9 cellular contexts compared by ENCODE assay signal in genomic region chr2:74845991-74846390, GRCh38. TPM values are rescaled to one million over a fixed set of nuclear protein-coding genes. Genes with fewer than 3 reads are reported as not detected.
DNase-seq lines count a peak whose midpoint lies in the region; ATAC-seq and TF ChIP-seq lines count a peak whose summit lies in the region.
"Had no signal": no experiment of that assay in that cellular context is flagged by ENCODE, and none has a peak within 500 bp of the region (broad histone marks: within the 10 kb centered on the region; RNA-seq: fewer than 3 reads in every experiment).

No MANE protein-coding gene starts in this region.

- peak overlapping the region; percentile 95 for H3K27ac ChIP-seq in RWPE2 (ENCODE audit: poor library complexity, severe bottlenecking)
- H3K27ac ChIP-seq in hepatocyte: peak overlapping the region; percentile 95
- H3K27ac ChIP-seq in thymus (ENCODE audit: low read depth): peak overlapping the region; percentile 71
- no peak overlapping the region for H3K27ac ChIP-seq in CD8-positive, alpha-beta T cell (ENCODE audit: low read depth, low read length)

- H3K36me3 Mint-ChIP-seq in activated naive CD4-positive, alpha-beta T cell treated with anti-CD3 and anti-CD28 coated beads, Interleukin-2, amount 10 ng/mL, durations not matched to agents 7 days and 5 days: peaks cover 16% of the 10 kb centered on the region
- no peaks in the 10 kb centered on the region for H3K36me3 Mint-ChIP-seq in CD8-positive, alpha-beta T cell

- H3K4me3 ChIP-seq in RWPE2 (ENCODE audit: severe bottlenecking) (no peak overlapping the region), hepatocyte (no peak overlapping the region), thymus (ENCODE audit: low read length) (no peak overlapping the region)
- H3K4me3 ChIP-seq in CD8-positive, alpha-beta T cell (ENCODE audit: low read depth, low read length): no peak overlapping the region

- H3K4me1 ChIP-seq in RWPE2 (ENCODE audit: insufficient read depth, poor library complexity, severe bottlenecking) (peaks cover 92% of the 10 kb centered on the region), hepatocyte (ENCODE audit: insufficient read depth) (peaks cover 55% of the 10 kb centered on the region), thymus (ENCODE audit: control insufficient read depth, insufficient read depth, low read length) (peaks cover 32% of the 10 kb centered on the region)
- H3K4me1 ChIP-seq in CD8-positive, alpha-beta T cell (ENCODE audit: insufficient read depth, low read length): peaks cover 98% of the 10 kb centered on the region

- H3K27me3 ChIP-seq in RWPE2 (ENCODE audit: insufficient read depth, poor library complexity, severe bottlenecking): no peaks in the 10 kb centered on the region
- no peaks in the 10 kb centered on the region for H3K27me3 ChIP-seq in hepatocyte
- H3K27me3 ChIP-seq in thymus (ENCODE audit: control insufficient read depth, insufficient read depth): no peaks in the 10 kb centered on the region
- no peaks in the 10 kb centered on the region for H3K27me3 ChIP-seq in CD8-positive, alpha-beta T cell (ENCODE audit: insufficient read depth, low read length)

- H3K36me3 ChIP-seq in RWPE2 (ENCODE audit: low read depth): no peaks in the 10 kb centered on the region; the same call in 1 of the 2 replicates
- no peaks in the 10 kb centered on the region for H3K36me3 ChIP-seq in hepatocyte (replicated peaks; ENCODE audit: insufficient read depth, low read depth)
- no peaks in the 10 kb centered on the region for H3K36me3 ChIP-seq in thymus (ENCODE audit: control insufficient read depth, insufficient read depth)
- no peaks in the 10 kb centered on the region for H3K36me3 ChIP-seq in CD8-positive, alpha-beta T cell (ENCODE audit: insufficient read depth, low read length)

- peak overlapping the region; percentile 70 for H3K4me2 ChIP-seq in hepatocyte

- H3K4me3 Mint-ChIP-seq in activated naive CD4-positive, alpha-beta T cell treated with anti-CD3 and anti-CD28 coated beads, Interleukin-2, amount 10 ng/mL, durations not matched to agents 7 days and 5 days: no peak overlapping the region
- H3K4me3 Mint-ChIP-seq in CD8-positive, alpha-beta T cell: no peak overlapping the region

- H3K27me3 Mint-ChIP-seq in activated naive CD4-positive, alpha-beta T cell treated with anti-CD3 and anti-CD28 coated beads, Interleukin-2, amount 10 ng/mL, durations not matched to agents 7 days and 5 days: no peaks in the 10 kb centered on the region
- H3K27me3 Mint-ChIP-seq in CD8-positive, alpha-beta T cell (ENCODE audit: low read depth): no peaks in the 10 kb centered on the region

- WGBS in hepatocyte (ENCODE audit: low lambda C conversion rate, missing lambda C conversion rate): 74% methylated on average over 2 of the region's 2 CpGs
- WGBS in thymus: 86% methylated on average over 2 of the region's 2 CpGs

- POLR2A ChIA-PET in CD8-positive, alpha-beta T cell (lab: Charles Lee): no interaction called here

- peaks cover 58% of the 10 kb centered on the region for H3K79me2 ChIP-seq in hepatocyte

- no peaks in the 10 kb centered on the region for H3K9me2 ChIP-seq in hepatocyte (replicated peaks; ENCODE audit: insufficient read depth)

- TF ChIP-seq CTCF in RWPE2 (IDR thresholded peaks at IDR 0.05; ENCODE audit: poor library complexity, severe bottlenecking) (no peak), hepatocyte (IDR thresholded peaks at IDR 0.05; ENCODE audit: poor library complexity) (no peak)
- TF ChIP-seq CTCF in CD8-positive, alpha-beta T cell (IDR thresholded peaks at IDR 0.05): no peak

- CTCF ChIA-PET in activated naive CD4-positive, alpha-beta T cell treated with anti-CD3 and anti-CD28 coated beads, Interleukin-2, amount 10 ng/mL, durations not matched to agents 7 days and 5 days (lab: Charles Lee): interaction anchor here (1.1 kb wide), 1 partner anchor 130 kb away, joined by 3 read pairs; no protein-coding TSS in a partner anchor
- CTCF ChIA-PET in CD8-positive, alpha-beta T cell (lab: Charles Lee): interaction anchor here (1.1 kb wide), 1 partner anchor 9 kb away, joined by 4 read pairs; no protein-coding TSS in a partner anchor

- ATAC-seq in RWPE2 (ENCODE audit: low read depth): no peak
- ATAC-seq in CD8-positive, alpha-beta T cell: no peak

- no peaks in the 10 kb centered on the region for H4K20me1 ChIP-seq in hepatocyte (ENCODE audit: insufficient read depth, poor library complexity, severe bottlenecking)

- H3K4me1 Mint-ChIP-seq in activated naive CD4-positive, alpha-beta T cell treated with anti-CD3 and anti-CD28 coated beads, Interleukin-2, amount 10 ng/mL, durations not matched to agents 7 days and 5 days: peaks cover 97% of the 10 kb centered on the region
- H3K4me1 Mint-ChIP-seq in CD8-positive, alpha-beta T cell (ENCODE audit: low read depth): peaks cover 92% of the 10 kb centered on the region

- H3K9me3 ChIP-seq in RWPE2 (ENCODE audit: severe bottlenecking) (no peaks in the 10 kb centered on the region), hepatocyte (ENCODE audit: low read depth) (no peaks in the 10 kb centered on the region), thymus (ENCODE audit: control insufficient read depth) (no peaks in the 10 kb centered on the region)
- H3K9me3 ChIP-seq in CD8-positive, alpha-beta T cell (ENCODE audit: low read length): no peaks in the 10 kb centered on the region

- no peak for DNase-seq in activated naive CD4-positive, alpha-beta T cell treated with anti-CD3 and anti-CD28 coated beads, Interleukin-2, amount 10 ng/mL, durations not matched to agents 7 days and 5 days
- no peak for DNase-seq in activated naive CD4-positive, alpha-beta T cell (lab: John Stamatoyannopoulos, UW)
- no peak for DNase-seq in RWPE2 (ENCODE audit: low spot score)
- no peak for DNase-seq in hepatocyte (ENCODE audit: low spot score)
- DNase-seq in CD8-positive, alpha-beta T cell: no peak
- no peak for DNase-seq in LoVo (ENCODE audit: low spot score)
- DNase-seq in activated CD4-positive, CD25-positive, alpha-beta regulatory T cell (lab: John Stamatoyannopoulos, UW): no peak
- DNase-seq: NCI-H2171 treated with DMSO at 0.1 percent for 48 hours had no signal

- H3K27ac Mint-ChIP-seq in activated naive CD4-positive, alpha-beta T cell treated with anti-CD3 and anti-CD28 coated beads, Interleukin-2, amount 10 ng/mL, durations not matched to agents 7 days and 5 days: peak overlapping the region; percentile 81
- H3K27ac Mint-ChIP-seq in CD8-positive, alpha-beta T cell: no peak overlapping the region

- H3K9me3 Mint-ChIP-seq in activated naive CD4-positive, alpha-beta T cell treated with anti-CD3 and anti-CD28 coated beads, Interleukin-2, amount 10 ng/mL, durations not matched to agents 7 days and 5 days: no peaks in the 10 kb centered on the region
- no peaks in the 10 kb centered on the region for H3K9me3 Mint-ChIP-seq in CD8-positive, alpha-beta T cell

- H2AFZ ChIP-seq in hepatocyte: no peak overlapping the region

- intact Hi-C loops in CD8-positive, alpha-beta T cell (cut with DNase I, micrococcal nuclease): loop anchor here (5.0 to 10.0 kb wide), 2 partner anchors 111 to 569 kb away; partner anchors contain the start of gene POLE4 (in 2 of the 2)

RNA-seq across cellular contexts. Expression of gene HK2, which starts 12.1 kb away (rescaled TPM):
- 25.6 and 37.3 TPM in 2 replicates for total RNA-seq in hepatocyte
- polyA plus RNA-seq in hepatocyte (21.1 and 25.4 TPM in 2 replicates), thymus (4.8 TPM)
- total RNA-seq in CD8-positive, alpha-beta T cell: 1 to 10 TPM; 6.5 to 8.9 TPM
